In the genomic region with DNA sequence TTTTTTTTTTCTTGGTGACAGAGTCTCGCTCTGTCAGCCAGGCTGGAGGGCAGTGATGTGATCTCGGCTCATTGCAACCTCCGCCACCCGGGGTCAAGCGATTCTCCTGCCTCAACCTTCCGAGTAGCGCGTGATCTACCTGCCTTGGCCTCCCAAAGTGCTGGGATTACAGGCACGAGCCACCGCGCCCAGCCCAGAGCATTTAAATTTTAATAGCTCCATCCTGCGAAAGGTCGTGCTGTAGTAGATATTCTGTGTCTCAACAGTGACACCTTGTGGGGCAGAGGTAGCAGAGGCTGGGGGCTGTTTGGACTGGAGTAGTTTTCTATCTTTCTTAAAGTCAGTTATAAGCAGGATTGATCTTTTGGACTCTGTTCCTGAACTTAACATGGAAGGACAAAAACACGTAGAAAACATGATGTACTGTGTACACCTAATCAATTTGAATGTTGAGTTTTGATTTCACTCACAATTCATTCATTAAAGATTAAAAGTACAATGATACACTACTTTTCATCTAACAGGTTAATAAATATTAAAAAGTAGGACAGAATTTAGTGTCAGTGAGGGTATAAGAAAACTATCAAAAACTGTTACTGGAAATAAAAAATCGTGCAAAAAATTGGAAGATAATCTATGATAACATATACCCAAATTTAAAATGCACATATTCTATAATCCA, we compare ENCODE assay signal across 8 cellular contexts. TPM values are rescaled to one million over a fixed set of nuclear protein-coding genes. Genes with fewer than 3 reads are reported as not detected.
DNase-seq lines count a peak whose midpoint lies in the region; ATAC-seq and TF ChIP-seq lines count a peak whose summit lies in the region.

No MANE protein-coding gene starts in this region.

- H3K4me3 Mint-ChIP-seq in immature natural killer cell: peak overlapping the region in 2 of 5 donors; percentile 5 to 19

- H3K27me3 Mint-ChIP-seq in immature natural killer cell (ENCODE audit: low read depth in 3 of 3): peaks cover 2 to 11% (median 6%) of the 10 kb centered on the region in 3 donors

- peak; percentile 89 for ATAC-seq in HG02870 (IDR thresholded peaks at IDR 0.05; ENCODE audit: unreplicated experiment)

- H3K36me3 Mint-ChIP-seq in immature natural killer cell: no peaks in the 10 kb centered on the region

- H3K9me3 ChIP-seq in breast epithelium (no peaks in the 10 kb centered on the region), spleen (no peaks in the 10 kb centered on the region)

- H3K4me1 ChIP-seq in breast epithelium: no peaks in the 10 kb centered on the region
- peaks cover 0 to 12% (median 4%) of the 10 kb centered on the region in 6 donors for H3K4me1 ChIP-seq in spleen

- intact Hi-C loops in breast epithelium (cut with DNase I; ENCODE audit: low total_unique reads) (no loop called here), spleen (cut with DNase I; ENCODE audit: low total_unique reads) (loop anchor here (10.0 kb wide), 2 partner anchors 153 to 653 kb away; no protein-coding TSS in a partner anchor)

- no peak overlapping the region for H3K27ac Mint-ChIP-seq in immature natural killer cell

- peak in 2 of 3 donors; percentile 58 to 70 for TF ChIP-seq CTCF in breast epithelium (IDR thresholded peaks at IDR 0.05)
- TF ChIP-seq CTCF in spleen (IDR thresholded peaks at IDR 0.05 in 8 of 11, conservative IDR thresholded peaks at IDR 0.05 in 3 of 11): peak in 10 of 11 experiments; percentile 52 to 81 (median 74)

- no peak for TF ChIP-seq POLR2A in breast epithelium (IDR thresholded peaks at IDR 0.05)
- TF ChIP-seq POLR2A in spleen (IDR thresholded peaks at IDR 0.05): no peak

- H3K27me3 ChIP-seq in breast epithelium (no peaks in the 10 kb centered on the region), spleen (replicated peaks in 1 of 7) (peaks cover 0 to 13% (median 0%) of the 10 kb centered on the region in 7 donors)

- H3K27ac ChIP-seq in breast epithelium (no peak overlapping the region), spleen (no peak overlapping the region)

- H3K36me3 ChIP-seq in breast epithelium (no peaks in the 10 kb centered on the region), spleen (no peaks in the 10 kb centered on the region)

- 6 to 10% (median 10%) methylated on average over 15 of the region's 15 CpGs for WGBS in spleen, 5 donors

- no peaks in the 10 kb centered on the region for H3K9me3 Mint-ChIP-seq in immature natural killer cell

- peak overlapping the region in 2 of 3 donors; percentile 12 to 48 for H3K4me3 ChIP-seq in breast epithelium
- peak overlapping the region in 2 of 8 donors; percentile 13 to 45 for H3K4me3 ChIP-seq in spleen

- DNase-seq in activated CD4-positive, CD25-positive, alpha-beta regulatory T cell (lab: John Stamatoyannopoulos, UW): peak in 3 of 4 experiments; percentile 10 to 29 (median 20)
- no peak for DNase-seq in activated CD4-positive, CD25-positive, alpha-beta regulatory T cell treated with anti-CD3 and anti-CD28 coated beads, Interleukin-2, amount 50 U/mL, for 72 hours
- DNase-seq in NCI-H1694 (lab: John Stamatoyannopoulos, UW) (peak; percentile 14), UCSD-AML1 (lab: John Stamatoyannopoulos, UW; ENCODE audit: unreplicated experiment) (peak; percentile 35), breast epithelium (ENCODE audit: low spot score in 2 of 2) (peak; percentile 49 to 56), immature natural killer cell (peak; percentile 41 to 55 (median 47)), spleen (no peak)

- peaks cover 0 to 2% of the 10 kb centered on the region in 2 donors for H3K4me1 Mint-ChIP-seq in immature natural killer cell

RNA-seq across cellular contexts. Expression of gene PDCD6IP, which starts 11.0 kb away (rescaled TPM):
- total RNA-seq in breast epithelium (100 to 1,000 TPM; 152 to 242 (median 204) TPM), spleen (100 to 1,000 TPM; 121 to 265 (median 199) TPM)
- polyA plus RNA-seq in immature natural killer cell (10 to 100 TPM; 52.8 to 99.8 (median 67.0) TPM), spleen (10 to 100 TPM; 30.5 to 39.4 (median 37.4) TPM)

Comparison
In these comparisons a context has a peak if more than half of its experiments do, and no peak if none do; other contexts are left out.
1. DNase-seq: peak in activated CD4-positive, CD25-positive, alpha-beta regulatory T cell (3 of 4), NCI-H1694 (single experiment), UCSD-AML1 (single experiment), breast epithelium (2 of 2) and immature natural killer cell (3 of 3); none in activated CD4-positive, CD25-positive, alpha-beta regulatory T cell treated with anti-CD3 and anti-CD28 coated beads, Interleukin-2, amount 50 U/mL, for 72 hours (single experiment) and spleen (single experiment).